In genomic region chr1:88891318-88892145, GRCh38 we compare ENCODE assay signal across 8 cellular contexts. TPM values are rescaled to one million over a fixed set of nuclear protein-coding genes. Genes with fewer than 3 reads are reported as not detected.
DNase-seq lines count a peak whose midpoint lies in the region; ATAC-seq and TF ChIP-seq lines count a peak whose summit lies in the region.

GTF2B (minus strand) TSS chr1:88891567; CDS start chr1:88891499, 68 bp downstream.

- H3K36me3 Mint-ChIP-seq in activated naive CD4-positive, alpha-beta T cell treated with anti-CD3 and anti-CD28 coated beads, Interleukin-2, amount 50 U/mL, for 72 hours: peaks cover 18 to 24% of the 10 kb centered on the region in 2 donors

- DNase-seq in GM06990 (ENCODE audit: extremely low read depth, insufficient read length): peak; percentile 89
- peak; percentile 94 for DNase-seq in NCI-H1092 treated with DMSO at 0.1 percent for 48 hours (lab: John Stamatoyannopoulos, UW)
- peak; percentile 94 for DNase-seq in SKM-1 (lab: John Stamatoyannopoulos, UW; ENCODE audit: unreplicated experiment)
- DNase-seq in activated naive CD4-positive, alpha-beta T cell treated with anti-CD3 and anti-CD28 coated beads, Interleukin-2, amount 50 U/mL, for 72 hours (ENCODE audit: low spot score in 2 of 2): peak; percentile 93 to 96
- peak; percentile 94 for DNase-seq in glomerular visceral epithelial cell (ENCODE audit: extremely low spot score)
- peak; percentile 85 for DNase-seq in omental fat pad (ENCODE audit: low spot score)
- peak; percentile 97 for DNase-seq in testis

- peak within 1 kb of the TSS; percentile 100 for H3K4me3 ChIP-seq in GM06990 (replicated peaks; ENCODE audit: low read depth, low read length)
- H3K4me3 ChIP-seq in testis: peak within 1 kb of the TSS; percentile 89 to 96

- H3K9me3 ChIP-seq in testis: no peaks in the 10 kb centered on the region

- no peak for TF ChIP-seq CTCF in GM06990 (IDR thresholded peaks at IDR 0.05; ENCODE audit: insufficient read depth, low read length, poor library complexity, severe bottlenecking)
- no peak for TF ChIP-seq CTCF in omental fat pad (IDR thresholded peaks at IDR 0.05)
- peak in 1 of 3 experiments; percentile 32 for TF ChIP-seq CTCF in testis (IDR thresholded peaks at IDR 0.05)

- H3K9me3 Mint-ChIP-seq in activated naive CD4-positive, alpha-beta T cell treated with anti-CD3 and anti-CD28 coated beads, Interleukin-2, amount 50 U/mL, for 72 hours: peaks cover 0 to 7% of the 10 kb centered on the region in 2 donors

- TF ChIP-seq POLR2A in testis (IDR thresholded peaks at IDR 0.05): peak; percentile 25

- peaks cover 5% of the 10 kb centered on the region for H3K4me1 ChIP-seq in testis

- H3K27me3 ChIP-seq in GM06990 (replicated peaks; ENCODE audit: control insufficient read depth, insufficient read depth, low read length): no peaks in the 10 kb centered on the region
- no peaks in the 10 kb centered on the region for H3K27me3 ChIP-seq in testis

- peak; percentile 85 for ATAC-seq in HG02588 (IDR thresholded peaks at IDR 0.05; ENCODE audit: unreplicated experiment)
- ATAC-seq in activated naive CD4-positive, alpha-beta T cell treated with anti-CD3 and anti-CD28 coated beads, Interleukin-2, amount 50 U/mL, for 72 hours: peak; percentile 83 to 84
- peak; percentile 91 for ATAC-seq in omental fat pad (ENCODE audit: low FRiP score)

- peak within 1 kb of the TSS; percentile 92 to 98 for H3K27ac Mint-ChIP-seq in activated naive CD4-positive, alpha-beta T cell treated with anti-CD3 and anti-CD28 coated beads, Interleukin-2, amount 50 U/mL, for 72 hours

- no peaks in the 10 kb centered on the region; the same call in 1 of the 2 replicates for H3K36me3 ChIP-seq in GM06990 (ENCODE audit: control insufficient read depth, insufficient read depth, low read length)
- no peaks in the 10 kb centered on the region for H3K36me3 ChIP-seq in testis (ENCODE audit: low read depth, missing control alignments)

- intact Hi-C loops in testis (cut with DNase I; ENCODE audit: low total_unique reads): no loop called here

- 0 to 1% methylated on average over 45 to 51 of the region's 51 CpGs for WGBS in testis, 2 donors

- peak within 1 kb of the TSS; percentile 86 to 88 for H3K27ac ChIP-seq in testis

RNA-seq across cellular contexts. Expression of gene GTF2B, which starts in this region (rescaled TPM):
- total RNA-seq in activated naive CD4-positive, alpha-beta T cell treated with anti-CD3 and anti-CD28 coated beads, Interleukin-2, amount 50 U/mL, for 72 hours: 10 to 100 TPM; 40.0 to 55.8 TPM
- total RNA-seq in omental fat pad: 10 to 100 TPM; 21.9 to 47.2 (median 29.2) TPM
- 10 to 100 TPM; 30.1 to 32.5 TPM for total RNA-seq in testis
- 25.1 TPM for polyA plus RNA-seq in testis (ENCODE audit: insufficient read depth, low read depth, low replicate concordance)

Comparison
In these comparisons a context has a peak if more than half of its experiments do, and no peak if none do; other contexts are left out.
1. Peak in every context shown above with its lines: DNase-seq, ATAC-seq, H3K4me3 ChIP-seq and H3K27ac ChIP-seq.